In the genomic region with DNA sequence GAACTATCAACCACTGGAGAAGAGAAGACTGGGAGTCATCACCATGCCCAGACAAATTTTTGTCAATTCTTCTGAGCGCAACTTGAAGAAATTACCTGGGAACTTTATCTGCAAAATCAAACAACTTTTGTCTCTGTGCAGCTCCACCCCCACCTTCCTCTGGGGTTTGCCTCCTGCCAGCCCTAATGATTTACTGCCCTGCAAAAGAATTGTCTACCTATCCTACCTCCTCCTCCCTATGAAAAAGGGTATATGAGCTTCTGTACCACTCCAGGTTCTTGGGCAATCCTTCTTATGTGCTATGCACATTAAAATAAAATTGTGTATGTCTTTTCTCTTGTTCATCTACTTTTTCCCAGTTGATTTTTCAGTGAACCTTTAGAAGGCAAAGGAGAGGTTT, we compare ENCODE assay signal across 9 cellular contexts.
"Had no signal": no experiment of that assay in that cellular context is flagged by ENCODE, and none has a peak within 500 bp of the region (broad histone marks: within the 10 kb centered on the region; RNA-seq: fewer than 3 reads in every experiment).

No MANE protein-coding gene starts in this region.

- H3K9me3 ChIP-seq: HAP-1 had no signal

- H3K27ac ChIP-seq: GM23248, HL-60 had no signal

- H2AFZ ChIP-seq: GM23248 had no signal

- ATAC-seq: HCT116, HepG2 had no signal

- H3K4me3 Mint-ChIP-seq: IgD-negative memory B cell had no signal

- H3K4me1 ChIP-seq: HAP-1 had no signal

- H3K36me3 Mint-ChIP-seq: IgD-negative memory B cell had no signal

- FAIRE-seq: HepG2 had no signal

- H3K27ac Mint-ChIP-seq: IgD-negative memory B cell had no signal

- H3K4me1 Mint-ChIP-seq: IgD-negative memory B cell had no signal

- H3K4me3 ChIP-seq: GM23248, HAP-1 had no signal

- H3K36me3 ChIP-seq: HAP-1 had no signal

- DNase-seq: GM23248, GOT3, H7, KG1 had no signal

- H3K9ac ChIP-seq: GM23248 had no signal
